In the genomic region with DNA sequence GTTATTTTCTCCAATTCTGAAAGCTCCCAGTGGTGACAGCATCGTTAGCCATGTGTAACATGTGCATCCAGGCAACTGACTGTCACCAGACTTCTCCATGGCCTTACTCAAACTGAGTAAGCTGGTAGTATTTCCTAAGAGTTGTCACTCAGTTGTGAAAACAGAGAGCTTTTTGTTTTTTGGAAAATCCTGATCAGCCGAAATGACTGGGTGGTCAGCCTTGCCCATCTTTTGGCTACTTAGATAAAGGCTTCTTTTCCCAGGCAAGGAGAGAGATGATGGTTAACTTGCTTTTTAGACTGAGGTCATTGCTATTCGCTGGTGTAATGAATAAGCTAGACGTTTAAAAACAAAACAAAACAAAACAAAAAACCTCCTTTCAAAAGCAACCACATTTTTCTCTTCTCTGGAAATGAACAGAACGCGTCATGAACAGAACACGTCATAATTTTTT, we compare ENCODE assay signal across 8 cellular contexts.
DNase-seq lines count a peak whose midpoint lies in the region; ATAC-seq and TF ChIP-seq lines count a peak whose summit lies in the region.

No MANE protein-coding gene starts in this region.

- DNase-seq in adipocyte (ENCODE audit: low read depth) (peak; percentile 75), right atrium auricular region (ENCODE audit: low spot score) (peak; percentile 80), type B pancreatic cell (ENCODE audit: extremely low spot score, unreplicated experiment) (no peak), UCSD-AML1 (lab: John Stamatoyannopoulos, UW; ENCODE audit: unreplicated experiment) (no peak), cerebellum (ENCODE audit: low spot score) (no peak)
- DNase-seq in stimulated activated naive CD8-positive, alpha-beta T cell treated with anti-CD3 and anti-CD28 coated beads, Interleukin-15, amount 100 ng/mL, for 72 hours = no peak

- H3K9me3 ChIP-seq in adipocyte (ENCODE audit: control insufficient read depth, low read length) = no peaks in the 10 kb centered on the region
- no peaks in the 10 kb centered on the region for H3K9me3 ChIP-seq in right atrium auricular region

- H3K36me3 ChIP-seq in adipocyte (ENCODE audit: control insufficient read depth, insufficient read depth, low read length, severe bottlenecking) (peaks cover 46% of the 10 kb centered on the region), right atrium auricular region (peaks cover 45% of the 10 kb centered on the region)

- H3K27me3 Mint-ChIP-seq in IgD-negative memory B cell (no peaks in the 10 kb centered on the region), type B pancreatic cell (peaks cover 31% of the 10 kb centered on the region)
- no peaks in the 10 kb centered on the region for H3K27me3 Mint-ChIP-seq in stimulated activated naive CD8-positive, alpha-beta T cell treated with anti-CD3 and anti-CD28 coated beads, Interleukin-15, amount 100 ng/mL, for 72 hours

- H3K4me3 Mint-ChIP-seq in IgD-negative memory B cell = no peak overlapping the region
- no peak overlapping the region for H3K4me3 Mint-ChIP-seq in stimulated activated naive CD8-positive, alpha-beta T cell treated with anti-CD3 and anti-CD28 coated beads, Interleukin-15, amount 100 ng/mL, for 72 hours
- H3K4me3 Mint-ChIP-seq in type B pancreatic cell = no peak overlapping the region

- H3K4me1 Mint-ChIP-seq in IgD-negative memory B cell (peaks cover 26 to 44% (median 31%) of the 10 kb centered on the region in 3 donors), type B pancreatic cell (ENCODE audit: unreplicated experiment) (peaks cover 50% of the 10 kb centered on the region)
- H3K4me1 Mint-ChIP-seq in stimulated activated naive CD8-positive, alpha-beta T cell treated with anti-CD3 and anti-CD28 coated beads, Interleukin-15, amount 100 ng/mL, for 72 hours = peaks cover 78% of the 10 kb centered on the region

- no peak for ATAC-seq in stimulated activated naive CD8-positive, alpha-beta T cell treated with anti-CD3 and anti-CD28 coated beads, Interleukin-15, amount 100 ng/mL, for 72 hours
- no peak for ATAC-seq in HG03039 (IDR thresholded peaks at IDR 0.05; ENCODE audit: unreplicated experiment)

- TF ChIP-seq CTCF in right atrium auricular region (IDR thresholded peaks at IDR 0.05) (no peak), type B pancreatic cell (conservative IDR thresholded peaks at IDR 0.05) (no peak)

- peak overlapping the region; percentile 72 for H3K9ac ChIP-seq in adipocyte (ENCODE audit: low read length)

- H3K9me3 Mint-ChIP-seq in IgD-negative memory B cell = no peaks in the 10 kb centered on the region
- no peaks in the 10 kb centered on the region for H3K9me3 Mint-ChIP-seq in stimulated activated naive CD8-positive, alpha-beta T cell treated with anti-CD3 and anti-CD28 coated beads, Interleukin-15, amount 100 ng/mL, for 72 hours
- no peaks in the 10 kb centered on the region for H3K9me3 Mint-ChIP-seq in type B pancreatic cell

- no peaks in the 10 kb centered on the region for H3K27me3 ChIP-seq in adipocyte (replicated peaks; ENCODE audit: control insufficient read depth, insufficient read depth, low read length)
- H3K27me3 ChIP-seq in right atrium auricular region = no peaks in the 10 kb centered on the region

- H3K4me3 ChIP-seq in adipocyte (ENCODE audit: low read length) (no peak overlapping the region), right atrium auricular region (no peak overlapping the region)

- H3K36me3 Mint-ChIP-seq in IgD-negative memory B cell = peaks cover 4% of the 10 kb centered on the region
- no peaks in the 10 kb centered on the region for H3K36me3 Mint-ChIP-seq in type B pancreatic cell

- H3K4me1 ChIP-seq in adipocyte (ENCODE audit: control insufficient read depth, insufficient read depth, low read length) (peaks cover 85% of the 10 kb centered on the region), right atrium auricular region (peaks cover 0 to 70% of the 10 kb centered on the region in 2 donors)

- H3K27ac Mint-ChIP-seq in IgD-negative memory B cell (peak overlapping the region; percentile 70 to 91 (median 85)), type B pancreatic cell (no peak overlapping the region)
- H3K27ac Mint-ChIP-seq in stimulated activated naive CD8-positive, alpha-beta T cell treated with anti-CD3 and anti-CD28 coated beads, Interleukin-15, amount 100 ng/mL, for 72 hours = peak overlapping the region; percentile 35 to 93

- H3K27ac ChIP-seq in right atrium auricular region = peak overlapping the region; percentile 77 to 80

Comparison
In these comparisons a context has a peak if more than half of its experiments do, and no peak if none do; other contexts are left out.
1. DNase-seq: peak in adipocyte (single experiment) and right atrium auricular region (single experiment); none in stimulated activated naive CD8-positive, alpha-beta T cell treated with anti-CD3 and anti-CD28 coated beads, Interleukin-15, amount 100 ng/mL, for 72 hours (0 of 2), type B pancreatic cell (single experiment), UCSD-AML1 (single experiment) and cerebellum (single experiment).